Comparison of ENCODE assay signal across 1 cellular context in the genomic region with DNA sequence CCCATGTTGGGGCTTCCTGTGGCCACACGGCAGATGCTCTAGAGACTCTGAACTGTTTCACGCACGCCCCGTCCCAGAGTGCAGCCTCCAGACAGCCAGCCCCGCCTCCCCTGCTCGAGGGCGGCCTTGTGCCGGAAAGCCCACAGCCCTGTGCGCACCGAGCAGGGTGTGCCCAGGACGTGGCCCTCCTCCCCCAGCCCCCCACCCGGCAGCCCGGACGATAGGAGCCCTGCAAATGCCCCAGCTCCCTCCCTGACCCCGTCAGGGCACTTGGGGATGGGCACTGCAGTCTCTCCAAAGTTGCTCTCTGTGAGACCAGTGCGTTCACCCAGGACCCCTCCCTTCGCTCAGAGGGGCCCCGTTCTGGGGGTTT.
TF ChIP-seq lines count a peak whose summit lies in the region.

No MANE protein-coding gene starts in this region.

TF ChIP-seq in H1, 55 proteins besides CTCF, POLR2A, EP300 and RAD21:
- TF ChIP-seq SIX5 (IDR thresholded peaks at IDR 0.05; ENCODE audit: low read depth, low read length) (no peak), CEBPB (IDR thresholded peaks at IDR 0.05; ENCODE audit: low read depth, low read length) (no peak), TEAD4 (IDR thresholded peaks at IDR 0.05; ENCODE audit: low read depth, low read length) (no peak), EZH2 (IDR thresholded peaks at IDR 0.05; ENCODE audit: low read depth, low read length, severe bottlenecking) (no peak), RBBP5 (IDR thresholded peaks at IDR 0.05; ENCODE audit: borderline replicate concordance, low read depth, low read length) (no peak), HDAC6 (IDR thresholded peaks at IDR 0.05; ENCODE audit: low read depth, low read length) (no peak), KDM1A (IDR thresholded peaks at IDR 0.05; ENCODE audit: borderline replicate concordance, low read length) (no peak), BACH1 (IDR thresholded peaks at IDR 0.05; ENCODE audit: low read length) (no peak)
- TF ChIP-seq, protein P1, sequence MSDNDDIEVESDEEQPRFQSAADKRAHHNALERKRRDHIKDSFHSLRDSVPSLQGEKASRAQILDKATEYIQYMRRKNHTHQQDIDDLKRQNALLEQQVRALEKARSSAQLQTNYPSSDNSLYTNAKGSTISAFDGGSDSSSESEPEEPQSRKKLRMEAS (IDR thresholded peaks at IDR 0.05) = no peak
- TF ChIP-seq, protein P2, sequence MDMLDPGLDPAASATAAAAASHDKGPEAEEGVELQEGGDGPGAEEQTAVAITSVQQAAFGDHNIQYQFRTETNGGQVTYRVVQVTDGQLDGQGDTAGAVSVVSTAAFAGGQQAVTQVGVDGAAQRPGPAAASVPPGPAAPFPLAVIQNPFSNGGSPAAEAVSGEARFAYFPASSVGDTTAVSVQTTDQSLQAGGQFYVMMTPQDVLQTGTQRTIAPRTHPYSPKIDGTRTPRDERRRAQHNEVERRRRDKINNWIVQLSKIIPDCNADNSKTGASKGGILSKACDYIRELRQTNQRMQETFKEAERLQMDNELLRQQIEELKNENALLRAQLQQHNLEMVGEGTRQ (IDR thresholded peaks at IDR 0.05; ENCODE audit: low read length) = no peak
- TF ChIP-seq, protein P3, sequence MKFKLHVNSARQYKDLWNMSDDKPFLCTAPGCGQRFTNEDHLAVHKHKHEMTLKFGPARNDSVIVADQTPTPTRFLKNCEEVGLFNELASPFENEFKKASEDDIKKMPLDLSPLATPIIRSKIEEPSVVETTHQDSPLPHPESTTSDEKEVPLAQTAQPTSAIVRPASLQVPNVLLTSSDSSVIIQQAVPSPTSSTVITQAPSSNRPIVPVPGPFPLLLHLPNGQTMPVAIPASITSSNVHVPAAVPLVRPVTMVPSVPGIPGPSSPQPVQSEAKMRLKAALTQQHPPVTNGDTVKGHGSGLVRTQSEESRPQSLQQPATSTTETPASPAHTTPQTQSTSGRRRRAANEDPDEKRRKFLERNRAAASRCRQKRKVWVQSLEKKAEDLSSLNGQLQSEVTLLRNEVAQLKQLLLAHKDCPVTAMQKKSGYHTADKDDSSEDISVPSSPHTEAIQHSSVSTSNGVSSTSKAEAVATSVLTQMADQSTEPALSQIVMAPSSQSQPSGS (IDR thresholded peaks at IDR 0.05; ENCODE audit: low read length) = no peak
- TF ChIP-seq, protein P4, sequence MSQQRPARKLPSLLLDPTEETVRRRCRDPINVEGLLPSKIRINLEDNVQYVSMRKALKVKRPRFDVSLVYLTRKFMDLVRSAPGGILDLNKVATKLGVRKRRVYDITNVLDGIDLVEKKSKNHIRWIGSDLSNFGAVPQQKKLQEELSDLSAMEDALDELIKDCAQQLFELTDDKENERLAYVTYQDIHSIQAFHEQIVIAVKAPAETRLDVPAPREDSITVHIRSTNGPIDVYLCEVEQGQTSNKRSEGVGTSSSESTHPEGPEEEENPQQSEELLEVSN (IDR thresholded peaks at IDR 0.05) = no peak
